ENCODE assay signal across 1 cellular context in genomic region chr11:74754507-74755255, GRCh38.
TF ChIP-seq lines count a peak whose summit lies in the region.

No MANE protein-coding gene starts in this region.

TF ChIP-seq in HEK293T, 16 proteins besides CTCF, POLR2A, EP300 and RAD21:
- no peak for TF ChIP-seq ELF4 (IDR thresholded peaks at IDR 0.05)
- no peak for TF ChIP-seq SP1 (IDR thresholded peaks at IDR 0.05)
- TF ChIP-seq SUZ12 (IDR thresholded peaks at IDR 0.05) = no peak
- TF ChIP-seq PKNOX1 (IDR thresholded peaks at IDR 0.05) = no peak
- no peak for TF ChIP-seq FOXA1 (IDR thresholded peaks at IDR 0.05)
- TF ChIP-seq HDGF (IDR thresholded peaks at IDR 0.05; ENCODE audit: borderline replicate concordance) = no peak
- no peak for TF ChIP-seq BHLHE40 (IDR thresholded peaks at IDR 0.05; ENCODE audit: borderline replicate concordance)
- TF ChIP-seq FOXK2 (IDR thresholded peaks at IDR 0.05) = no peak
- TF ChIP-seq FOXM1 (IDR thresholded peaks at IDR 0.05; ENCODE audit: borderline replicate concordance) = no peak
- no peak for TF ChIP-seq TARDBP (IDR thresholded peaks at IDR 0.05)
- TF ChIP-seq NFRKB (IDR thresholded peaks at IDR 0.05) = no peak
- no peak for TF ChIP-seq ZNF384 (IDR thresholded peaks at IDR 0.05)
- no peak for TF ChIP-seq CTBP1 (IDR thresholded peaks at IDR 0.05; ENCODE audit: borderline replicate concordance)
- TF ChIP-seq L3MBTL2 (conservative IDR thresholded peaks at IDR 0.05) = no peak
- no peak for TF ChIP-seq ARNT (IDR thresholded peaks at IDR 0.05)
- no peak for TF ChIP-seq LEF1 (IDR thresholded peaks at IDR 0.05; ENCODE audit: borderline replicate concordance)
TF ChIP-seq in HEK293T: peak in this region for 0.
